In the genomic region with DNA sequence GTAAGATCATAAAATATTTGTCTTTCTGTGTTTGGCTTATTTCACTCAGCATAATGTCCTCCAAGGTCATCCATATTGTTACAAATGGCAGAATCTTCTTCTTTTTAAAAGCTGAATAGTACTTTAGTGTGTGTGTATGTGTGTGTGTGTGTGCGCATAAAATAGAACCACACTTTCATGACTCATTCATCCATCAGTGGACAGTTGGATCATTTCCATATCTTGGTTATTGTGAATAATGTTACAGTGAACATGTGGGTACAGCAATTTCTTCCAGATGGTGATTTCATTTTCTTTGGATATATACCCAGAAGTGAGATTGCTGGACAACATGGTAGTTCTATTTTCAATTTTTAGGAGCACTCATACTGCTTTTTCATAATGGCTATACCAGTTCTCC, we compare ENCODE assay signal across 16 cellular contexts.
DNase-seq lines count a peak whose midpoint lies in the region; ATAC-seq and TF ChIP-seq lines count a peak whose summit lies in the region.
"Had no signal": no experiment of that assay in that cellular context is flagged by ENCODE, and none has a peak within 500 bp of the region (broad histone marks: within the 10 kb centered on the region; RNA-seq: fewer than 3 reads in every experiment).

No MANE protein-coding gene starts in this region.

- no peak overlapping the region for H3K4me3 ChIP-seq in fibroblast of mammary gland (ENCODE audit: control insufficient read depth, low read depth, low read length)

- no peak overlapping the region for H3K4me3 Mint-ChIP-seq in osteocyte (ENCODE audit: unreplicated experiment)

- H3K27me3 Mint-ChIP-seq in osteocyte (ENCODE audit: unreplicated experiment) = no peaks in the 10 kb centered on the region

- no peaks in the 10 kb centered on the region for H3K36me3 Mint-ChIP-seq in osteocyte (ENCODE audit: unreplicated experiment)

- no peak for ATAC-seq in HG03520 (IDR thresholded peaks at IDR 0.05; ENCODE audit: unreplicated experiment)
- ATAC-seq in HG02870 (IDR thresholded peaks at IDR 0.05; ENCODE audit: unreplicated experiment) = no peak
- ATAC-seq: PC-3 had no signal

- H3K27ac Mint-ChIP-seq in osteocyte (ENCODE audit: unreplicated experiment) = no peak overlapping the region

- TF ChIP-seq CTCF in fibroblast of mammary gland (conservative IDR thresholded peaks at IDR 0.05; ENCODE audit: control insufficient read depth, insufficient read depth, low read depth, low read length) (no peak), osteocyte (IDR thresholded peaks at IDR 0.05) (no peak)

- peaks cover 34% of the 10 kb centered on the region for H3K9me3 Mint-ChIP-seq in osteocyte (ENCODE audit: unreplicated experiment)

- no peaks in the 10 kb centered on the region for H3K4me1 Mint-ChIP-seq in osteocyte (ENCODE audit: unreplicated experiment)

- DNase-seq in M059J (ENCODE audit: low read depth) (peak; percentile 1), amniotic epithelial cell (ENCODE audit: low read depth) (peak; percentile 76), fibroblast of mammary gland (ENCODE audit: low read depth) (peak; percentile 20), kidney tubule cell (ENCODE audit: low spot score) (peak; percentile 2), osteocyte (ENCODE audit: extremely low spot score, unreplicated experiment) (no peak)
- no peak for DNase-seq in activated CD4-positive, alpha-beta T cell treated with anti-CD3 and anti-CD28 coated beads, Interleukin-2, amount 50 U/mL, for 48 hours
- DNase-seq: AML-193, DND-41, HCEC 1CT, NCI-H1105 treated with DMSO at 0.1 percent for 48 hours, NCI-H1694, NCI-H510A treated with DMSO at 0.1 percent for 48 hours, PC-3, SIG-M5 had no signal

Comparison
In these comparisons a context has a peak if more than half of its experiments do, and no peak if none do; other contexts are left out.
1. DNase-seq: peak in M059J (single experiment), amniotic epithelial cell (single experiment), fibroblast of mammary gland (single experiment) and kidney tubule cell (single experiment); none in osteocyte (single experiment) and activated CD4-positive, alpha-beta T cell treated with anti-CD3 and anti-CD28 coated beads, Interleukin-2, amount 50 U/mL, for 48 hours (0 of 2).